1 cellular context compared by ENCODE assay signal in the genomic region with DNA sequence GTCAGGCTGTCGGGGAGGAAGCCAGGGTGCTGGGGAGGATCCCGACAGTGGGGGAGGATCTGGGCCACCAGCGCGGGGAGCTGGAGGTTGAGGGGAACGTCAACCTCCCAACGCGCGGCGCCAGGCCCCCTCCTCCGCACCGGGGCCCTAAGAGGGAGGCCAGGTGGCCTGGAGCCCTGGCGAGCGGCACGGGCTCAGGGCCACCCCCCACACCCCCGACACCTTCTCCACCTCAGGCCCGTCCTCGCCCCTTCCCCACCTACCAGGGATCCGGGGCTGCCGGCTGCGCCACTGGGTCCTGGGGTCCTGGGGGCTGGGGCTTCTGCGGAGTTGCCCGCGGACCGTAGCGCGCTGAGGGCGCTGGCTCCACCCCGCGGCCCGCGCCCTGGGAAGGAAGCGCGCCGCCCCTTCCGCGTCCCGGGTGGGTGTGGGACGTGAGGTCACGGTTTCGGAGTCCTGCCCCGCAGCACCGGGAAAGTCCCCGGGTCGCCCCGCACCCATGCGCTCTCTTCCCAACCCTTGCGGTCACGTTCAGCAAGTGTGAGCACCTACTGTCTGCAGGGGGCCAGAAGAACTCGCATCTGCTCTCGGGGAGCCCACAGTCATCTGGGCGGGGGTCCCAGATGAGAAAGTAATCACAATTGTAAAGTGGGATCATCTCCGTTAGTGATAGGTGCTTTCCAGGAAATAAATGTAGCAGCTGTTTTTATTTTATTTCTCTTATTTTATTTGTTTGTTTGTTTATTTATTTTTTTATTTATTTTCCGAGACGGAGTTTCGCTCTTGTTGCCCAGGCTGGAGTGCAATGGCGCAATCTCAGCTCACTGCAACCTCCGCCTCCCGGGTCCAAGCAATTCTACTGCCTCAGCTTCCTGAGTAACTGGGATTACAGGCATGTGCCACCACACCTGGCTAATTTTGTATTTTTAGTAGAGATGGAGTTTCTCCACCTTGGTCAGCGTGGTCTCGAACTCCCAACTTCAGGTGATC.
A peak's percentile ranks its signal among the peaks of the same experiment; 100 is the strongest.
TF ChIP-seq lines count a peak whose summit lies in the region.

A gene (minus strand): TSS at position 362 of the 990 bp plus-strand sequence. CDS start 13,335 bp downstream, outside the sequence.

TF ChIP-seq in K562, 482 proteins besides CTCF, POLR2A, EP300 and RAD21 (continued from another document):
- TF ChIP-seq PRPF4 (IDR thresholded peaks at IDR 0.05; ENCODE audit: insufficient read depth, low read depth, low read length, poor library complexity, severe bottlenecking) (no peak), ARID1B (IDR thresholded peaks at IDR 0.05) (no peak), GTF2E2 (tag; IDR thresholded peaks at IDR 0.05) (no peak), NRF1 (conservative IDR thresholded peaks at IDR 0.05 in 1 of 2, IDR thresholded peaks at IDR 0.05 in 1 of 2) (peak; percentile 35 to 63; a peak in 3 of 4 replicates), RNF2 (IDR thresholded peaks at IDR 0.05) (no peak), C11orf30 (IDR thresholded peaks at IDR 0.05; ENCODE audit: low read depth) (no peak), EP400 (IDR thresholded peaks at IDR 0.05) (peak; percentile 69), DPF2 (IDR thresholded peaks at IDR 0.05) (no peak), SAP30 (IDR thresholded peaks at IDR 0.05; ENCODE audit: borderline replicate concordance, insufficient read depth, low read depth, low read length, poor library complexity, severe bottlenecking) (no peak)
- TF ChIP-seq, protein P1, sequence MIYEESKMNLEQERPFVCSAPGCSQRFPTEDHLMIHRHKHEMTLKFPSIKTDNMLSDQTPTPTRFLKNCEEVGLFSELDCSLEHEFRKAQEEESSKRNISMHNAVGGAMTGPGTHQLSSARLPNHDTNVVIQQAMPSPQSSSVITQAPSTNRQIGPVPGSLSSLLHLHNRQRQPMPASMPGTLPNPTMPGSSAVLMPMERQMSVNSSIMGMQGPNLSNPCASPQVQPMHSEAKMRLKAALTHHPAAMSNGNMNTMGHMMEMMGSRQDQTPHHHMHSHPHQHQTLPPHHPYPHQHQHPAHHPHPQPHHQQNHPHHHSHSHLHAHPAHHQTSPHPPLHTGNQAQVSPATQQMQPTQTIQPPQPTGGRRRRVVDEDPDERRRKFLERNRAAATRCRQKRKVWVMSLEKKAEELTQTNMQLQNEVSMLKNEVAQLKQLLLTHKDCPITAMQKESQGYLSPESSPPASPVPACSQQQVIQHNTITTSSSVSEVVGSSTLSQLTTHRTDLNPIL (CRISPR knock-in tag; IDR thresholded peaks at IDR 0.05): no peak
- TF ChIP-seq, protein P2, sequence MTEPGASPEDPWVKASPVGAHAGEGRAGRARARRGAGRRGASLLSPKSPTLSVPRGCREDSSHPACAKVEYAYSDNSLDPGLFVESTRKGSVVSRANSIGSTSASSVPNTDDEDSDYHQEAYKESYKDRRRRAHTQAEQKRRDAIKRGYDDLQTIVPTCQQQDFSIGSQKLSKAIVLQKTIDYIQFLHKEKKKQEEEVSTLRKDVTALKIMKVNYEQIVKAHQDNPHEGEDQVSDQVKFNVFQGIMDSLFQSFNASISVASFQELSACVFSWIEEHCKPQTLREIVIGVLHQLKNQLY (CRISPR knock-in tag; conservative IDR thresholded peaks at IDR 0.05): no peak
